In genomic region chr10:14565199-14565598, GRCh38 we compare ENCODE assay signal across 11 cellular contexts.
DNase-seq lines count a peak whose midpoint lies in the region; ATAC-seq and TF ChIP-seq lines count a peak whose summit lies in the region.
"Had no signal": no experiment of that assay in that cellular context is flagged by ENCODE, and none has a peak within 500 bp of the region (broad histone marks: within the 10 kb centered on the region; RNA-seq: fewer than 3 reads in every experiment).

No MANE protein-coding gene starts in this region.

- no peak for ATAC-seq in T-helper 17 cell
- ATAC-seq in GM19324 (IDR thresholded peaks at IDR 0.05; ENCODE audit: low FRiP score, unreplicated experiment), result no peak

- H3K27me3 ChIP-seq in stomach (no peaks in the 10 kb centered on the region), ascending aorta (no peaks in the 10 kb centered on the region)
- H3K27me3 ChIP-seq: Peyer's patch had no signal

- intact Hi-C loops in activated naive CD4-positive, alpha-beta T cell treated with anti-CD3 and anti-CD28 coated beads for 36 hours (cut with micrococcal nuclease), result loop anchor here (10.0 kb wide), 2 partner anchors 530 to 560 kb away; partner anchors contain the start of gene RPP38
- intact Hi-C loops in stomach (cut with DNase I; ENCODE audit: low total_unique reads) (no loop called here), ascending aorta (cut with DNase I) (no loop called here)

- no peak for TF ChIP-seq POLR2A in stomach (IDR thresholded peaks at IDR 0.05)

- H3K4me3 ChIP-seq in fibroblast of villous mesenchyme (ENCODE audit: low read depth, low read length) (no peak overlapping the region), stomach (no peak overlapping the region), ascending aorta (no peak overlapping the region)
- H3K4me3 ChIP-seq: Peyer's patch had no signal

- peaks cover 31 to 97% (median 53%) of the 10 kb centered on the region in 4 donors for H3K4me1 ChIP-seq in stomach
- H3K4me1 ChIP-seq in ascending aorta, result no peaks in the 10 kb centered on the region

- no peaks in the 10 kb centered on the region for H3K27me3 Mint-ChIP-seq in activated naive CD4-positive, alpha-beta T cell treated with anti-CD3 and anti-CD28 coated beads for 36 hours (ENCODE audit: low read depth)
- no peaks in the 10 kb centered on the region for H3K27me3 Mint-ChIP-seq in T-helper 17 cell

- no peak for TF ChIP-seq CTCF in fibroblast of villous mesenchyme (IDR thresholded peaks at IDR 0.05; ENCODE audit: insufficient read depth, low read depth, low read length)
- TF ChIP-seq CTCF in stomach (IDR thresholded peaks at IDR 0.05), result no peak
- no peak for TF ChIP-seq CTCF in ascending aorta (IDR thresholded peaks at IDR 0.05)

- peak overlapping the region in 4 of 5 donors; percentile 46 to 90 (median 52) for H3K27ac ChIP-seq in stomach
- H3K27ac ChIP-seq in ascending aorta, result no peak overlapping the region

- peaks cover 0 to 34% (median 24%) of the 10 kb centered on the region in 4 donors for H3K36me3 ChIP-seq in stomach
- H3K36me3 ChIP-seq in ascending aorta, result peaks cover 0 to 7% of the 10 kb centered on the region in 2 donors
- H3K36me3 ChIP-seq: Peyer's patch had no signal

- no peak for TF ChIP-seq EP300 in stomach (IDR thresholded peaks at IDR 0.05)

- peak overlapping the region; percentile 80 for H3K27ac Mint-ChIP-seq in activated naive CD4-positive, alpha-beta T cell treated with anti-CD3 and anti-CD28 coated beads for 36 hours
- peak overlapping the region; percentile 99 for H3K27ac Mint-ChIP-seq in T-helper 17 cell
- H3K27ac Mint-ChIP-seq: nephron progenitor cell had no signal

- CTCF ChIA-PET in activated naive CD4-positive, alpha-beta T cell treated with anti-CD3 and anti-CD28 coated beads for 36 hours (lab: Charles Lee), result interaction anchor here (1.3 kb wide), 1 partner anchor 16 kb away, joined by 4 read pairs; no protein-coding TSS in a partner anchor

- 49 to 79% (median 75%) methylated on average over 5 of the region's 5 CpGs for WGBS in stomach, 5 donors

- H3K9me3 Mint-ChIP-seq in activated naive CD4-positive, alpha-beta T cell treated with anti-CD3 and anti-CD28 coated beads for 36 hours, result peaks cover 2% of the 10 kb centered on the region

- no peaks in the 10 kb centered on the region for H3K9me3 ChIP-seq in T-helper 17 cell (ENCODE audit: control insufficient read depth, low read length, poor library complexity, severe bottlenecking)
- H3K9me3 ChIP-seq in stomach, result no peaks in the 10 kb centered on the region
- no peaks in the 10 kb centered on the region for H3K9me3 ChIP-seq in ascending aorta
- H3K9me3 ChIP-seq: Peyer's patch had no signal

- DNase-seq in activated naive CD4-positive, alpha-beta T cell treated with anti-CD3 and anti-CD28 coated beads for 36 hours, result no peak
- DNase-seq in activated naive CD4-positive, alpha-beta T cell (lab: John Stamatoyannopoulos, UW), result no peak
- DNase-seq in T-helper 17 cell (no peak), fibroblast of villous mesenchyme (ENCODE audit: low read depth) (peak; percentile 26), stomach (no peak), HT-29 (ENCODE audit: low spot score) (no peak), ascending aorta (ENCODE audit: low spot score in 2 of 2) (no peak)
- DNase-seq: nephron progenitor cell, T1000 had no signal

- peaks cover 38% of the 10 kb centered on the region for H3K36me3 Mint-ChIP-seq in activated naive CD4-positive, alpha-beta T cell treated with anti-CD3 and anti-CD28 coated beads for 36 hours (ENCODE audit: low read depth)
- peaks cover 17% of the 10 kb centered on the region for H3K36me3 Mint-ChIP-seq in T-helper 17 cell (ENCODE audit: low read depth)

- H3K4me3 Mint-ChIP-seq in activated naive CD4-positive, alpha-beta T cell treated with anti-CD3 and anti-CD28 coated beads for 36 hours, result no peak overlapping the region
- peak overlapping the region; percentile 85 for H3K4me3 Mint-ChIP-seq in T-helper 17 cell
- H3K4me3 Mint-ChIP-seq: nephron progenitor cell had no signal

- H3K4me1 Mint-ChIP-seq in activated naive CD4-positive, alpha-beta T cell treated with anti-CD3 and anti-CD28 coated beads for 36 hours (ENCODE audit: low read depth), result peaks cover 89% of the 10 kb centered on the region
- H3K4me1 Mint-ChIP-seq in T-helper 17 cell, result peaks cover 80% of the 10 kb centered on the region

Comparison
In these comparisons a context has a peak if more than half of its experiments do, and no peak if none do; other contexts are left out.
1. H3K27ac ChIP-seq: peak in stomach (4 of 5); none in ascending aorta (0 of 2).